ENCODE assay signal across 1 cellular context in the genomic region with DNA sequence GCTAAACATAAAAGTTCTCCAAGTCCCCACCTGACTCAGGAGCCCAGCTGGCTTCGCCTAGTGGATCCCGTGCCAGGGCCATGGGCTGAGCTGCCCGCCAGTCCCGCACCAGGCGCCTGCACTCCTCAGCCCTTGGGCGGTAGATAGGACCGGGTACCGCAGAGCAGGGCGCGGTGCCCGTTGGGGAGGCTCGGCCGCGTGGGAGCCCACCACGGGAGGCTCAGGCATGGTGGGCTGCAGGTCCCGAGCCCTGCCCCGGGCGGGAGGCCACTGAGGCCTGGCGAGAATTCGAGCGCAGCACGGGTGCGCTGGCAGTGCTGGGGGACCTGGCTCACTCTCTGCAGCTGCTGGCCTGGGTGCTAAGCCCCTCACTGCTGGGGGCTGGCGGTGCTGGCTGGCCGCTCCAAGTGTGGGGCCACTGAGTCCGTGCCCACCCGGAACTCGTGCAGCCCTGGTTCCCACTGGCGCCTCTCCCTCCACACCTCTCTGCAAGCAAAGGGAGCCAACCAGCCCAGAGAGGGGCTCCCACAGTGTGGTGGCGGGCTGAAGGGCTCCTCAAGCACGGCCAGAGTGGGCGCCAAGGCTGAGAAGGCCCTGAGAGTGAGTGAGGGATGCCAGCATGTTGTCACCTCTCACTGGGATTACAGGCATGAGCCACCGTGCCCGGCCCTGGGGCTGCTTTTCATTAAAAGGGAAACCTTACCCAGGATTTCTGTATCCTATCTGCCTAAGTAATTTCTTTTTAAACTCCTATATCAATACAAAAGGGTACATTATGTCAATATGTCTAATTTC.
TF ChIP-seq lines count a peak whose summit lies in the region.

No MANE protein-coding gene starts in this region.

TF ChIP-seq in HepG2, 621 proteins besides CTCF, POLR2A, EP300 and RAD21:
- peak; percentile 96; the same call in 1 of the 2 replicates for TF ChIP-seq ZNF850 (CRISPR knock-in tag; conservative IDR thresholded peaks at IDR 0.05)
- TF ChIP-seq GPN1 (CRISPR knock-in tag; IDR thresholded peaks at IDR 0.05; ENCODE audit: borderline replicate concordance): no peak
